In the genomic region with DNA sequence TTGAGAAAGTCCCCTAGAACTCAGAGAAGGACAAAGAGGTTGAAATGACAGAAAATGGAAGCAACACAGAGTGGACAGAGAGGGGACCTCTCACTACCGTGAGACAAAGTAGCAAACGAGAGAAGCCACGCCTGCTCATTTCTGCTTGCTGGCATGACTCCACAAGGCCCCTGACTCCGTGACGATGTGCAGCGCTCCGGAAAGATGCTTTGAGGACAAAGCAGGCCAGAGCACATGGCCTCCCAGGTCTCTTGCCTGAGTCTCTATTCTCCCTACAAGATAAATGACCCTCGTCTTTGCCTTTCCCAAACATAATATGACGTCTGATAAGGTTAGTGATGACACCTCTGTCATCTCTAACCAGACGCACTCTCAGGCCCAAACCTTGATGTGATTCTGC, we compare ENCODE assay signal across 1 cellular context.
TF ChIP-seq lines count a peak whose summit lies in the region.

No MANE protein-coding gene starts in this region.

TF ChIP-seq in GM23338, 12 proteins besides CTCF, POLR2A, EP300 and RAD21 (continued from another document):
- no peak for TF ChIP-seq ZNF462 (CRISPR knock-in tag; IDR thresholded peaks at IDR 0.05)
